Comparison of ENCODE assay signal across 15 cellular contexts in the genomic region with DNA sequence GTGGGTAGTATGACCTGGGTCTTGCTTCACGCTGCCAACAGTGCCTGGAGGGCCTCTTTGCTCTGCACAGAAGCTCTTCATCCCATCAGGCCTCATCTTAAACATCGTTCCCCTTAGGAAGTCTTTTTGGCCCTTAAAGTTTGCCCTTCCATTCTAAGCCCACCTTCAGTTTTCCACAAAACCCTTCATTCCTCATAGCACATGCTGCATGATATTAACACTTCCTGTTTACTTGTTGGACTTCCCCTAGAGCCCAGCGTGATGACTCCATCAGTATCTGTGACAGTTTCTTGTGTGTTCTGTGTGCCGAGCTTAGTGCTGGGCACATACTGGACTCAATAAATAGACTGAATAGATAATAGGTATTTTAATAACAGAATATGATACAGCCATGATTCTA. TPM values are rescaled to one million over a fixed set of nuclear protein-coding genes. Genes with fewer than 3 reads are reported as not detected.
DNase-seq lines count a peak whose midpoint lies in the region; ATAC-seq and TF ChIP-seq lines count a peak whose summit lies in the region.
"Had no signal": no experiment of that assay in that cellular context is flagged by ENCODE, and none has a peak within 500 bp of the region (broad histone marks: within the 10 kb centered on the region; RNA-seq: fewer than 3 reads in every experiment).

No MANE protein-coding gene starts in this region.

- H3K27ac ChIP-seq in BLaER1 treated with 17β-estradiol and CSF1 and Interleukin-3, amounts not matched to agents 10 nM and 100 nM = peak overlapping the region in 6 of 11 experiments; percentile 11 to 69 (median 51); a peak in 10 of 22 replicates
- peak overlapping the region; percentile 96 for H3K27ac ChIP-seq in VCaP
- H3K27ac ChIP-seq in layer of hippocampus (ENCODE audit: low read depth, low read length) = peak overlapping the region; percentile 10
- H3K27ac ChIP-seq in GM23248 = no peak overlapping the region
- H3K27ac ChIP-seq: gastroesophageal sphincter had no signal

- peaks cover 20 to 70% (median 36%) of the 10 kb centered on the region in 10 experiments for H3K4me1 ChIP-seq in BLaER1 treated with 17β-estradiol and CSF1 and Interleukin-3, amounts not matched to agents 10 nM and 100 nM
- H3K4me1 ChIP-seq in GM23248 (ENCODE audit: insufficient read depth) = peaks cover 13% of the 10 kb centered on the region; the same call in 1 of the 2 replicates

- no peaks in the 10 kb centered on the region for H3K79me2 ChIP-seq in GM23248 (ENCODE audit: insufficient read depth)

- WGBS in GM23248 (ENCODE audit: low coverage in 1 of 2, low lambda C conversion rate in 2 of 2, missing lambda C conversion rate in 2 of 2), 2 experiments = 93 to 98% methylated on average over 4 of the region's 4 CpGs

- in situ Hi-C loops in GM23248 (cut with MboI) = no loop called here

- DNase-seq in NK-92 (lab: John Stamatoyannopoulos, UW; ENCODE audit: unreplicated experiment) (no peak), SKM-1 treated with dmso at 0.1 percent for 144 hours (lab: John Stamatoyannopoulos, UW; ENCODE audit: unreplicated experiment) (no peak), GM23248 (no peak)
- DNase-seq: anterior cingulate cortex; effector memory CD4-positive, alpha-beta T cell; GOT3; NCI-H1417 treated with DMSO at 0.1 percent for 48 hours had no signal

- H3F3A ChIP-seq in GM23248 (ENCODE audit: insufficient read depth) = peaks cover 14% of the 10 kb centered on the region; the same call in 1 of the 2 replicates

- no peak overlapping the region for H3K4me3 ChIP-seq in BLaER1 treated with 17β-estradiol and CSF1 and Interleukin-3, amounts not matched to agents 10 nM and 100 nM
- H3K4me3 ChIP-seq in GM08714 (ENCODE audit: low read length) = peak overlapping the region; percentile 80; the same call in 1 of the 2 replicates
- no peak overlapping the region for H3K4me3 ChIP-seq in GM23248
- H3K4me3 ChIP-seq: gastroesophageal sphincter had no signal

- H3K4me2 ChIP-seq in BLaER1 treated with 17β-estradiol and CSF1 and Interleukin-3, amounts not matched to agents 10 nM and 100 nM = peak overlapping the region; percentile 88 to 98 (median 92)
- H3K4me2 ChIP-seq in GM23248 (ENCODE audit: unreplicated experiment) = no peak overlapping the region

- H3K9ac ChIP-seq in BLaER1 treated with 17β-estradiol and CSF1 and Interleukin-3, amounts not matched to agents 10 nM and 100 nM = no peak overlapping the region
- no peak overlapping the region for H3K9ac ChIP-seq in GM23248

- no peaks in the 10 kb centered on the region for H3K9me3 ChIP-seq in BLaER1 treated with 17β-estradiol and CSF1 and Interleukin-3, amounts not matched to agents 10 nM and 100 nM (replicated peaks in 1 of 11)
- H3K9me3 ChIP-seq in GM23248 (ENCODE audit: low read depth) = no peaks in the 10 kb centered on the region
- H3K9me3 ChIP-seq: gastroesophageal sphincter had no signal

- no peak for TF ChIP-seq CTCF in VCaP (conservative IDR thresholded peaks at IDR 0.05)

- H2AFZ ChIP-seq in GM23248 = no peak overlapping the region

- ATAC-seq in GM21390 (IDR thresholded peaks at IDR 0.05; ENCODE audit: unreplicated experiment) = no peak
- ATAC-seq: gastroesophageal sphincter, left lobe of liver had no signal

- H4K20me1 ChIP-seq in BLaER1 treated with 17β-estradiol and CSF1 and Interleukin-3, amounts not matched to agents 10 nM and 100 nM = no peaks in the 10 kb centered on the region
- H4K20me1 ChIP-seq in GM23248 (ENCODE audit: insufficient read depth) = no peaks in the 10 kb centered on the region

- no peaks in the 10 kb centered on the region for H3K27me3 ChIP-seq in BLaER1 treated with 17β-estradiol and CSF1 and Interleukin-3, amounts not matched to agents 10 nM and 100 nM
- H3K27me3 ChIP-seq in layer of hippocampus (ENCODE audit: control insufficient read depth, insufficient read depth, low read length) = no peaks in the 10 kb centered on the region
- no peaks in the 10 kb centered on the region for H3K27me3 ChIP-seq in GM23248 (replicated peaks; ENCODE audit: insufficient read depth)
- H3K27me3 ChIP-seq: gastroesophageal sphincter had no signal

- H3K9me2 ChIP-seq in GM23248 (ENCODE audit: insufficient read depth) = no peaks in the 10 kb centered on the region

- H3K36me3 ChIP-seq in BLaER1 treated with 17β-estradiol and CSF1 and Interleukin-3, amounts not matched to agents 10 nM and 100 nM = peaks cover 0 to 6% (median 0%) of the 10 kb centered on the region in 11 experiments; a peak in 3 of 22 replicates
- no peaks in the 10 kb centered on the region for H3K36me3 ChIP-seq in GM23248 (ENCODE audit: low read depth)
- H3K36me3 ChIP-seq: gastroesophageal sphincter had no signal

RNA-seq across cellular contexts. Expression of a gene that starts 2.2 kb away (rescaled TPM):
- 1.8 and 3.4 TPM in 2 replicates for total RNA-seq in GM23248 (2014; rRNA removed; shearing (Covaris generic))
- polyA plus RNA-seq in GM23248 (2016; fragmentation: Nextera tagmentation; extraction: Ambion mirVana) = 15.0 and 15.4 TPM in 2 replicates

RNA-seq across cellular contexts. Expression of a gene that starts 23.1 kb away (rescaled TPM):
- 0.63 and 1.7 TPM in 2 replicates for total RNA-seq in GM23248 (2014; rRNA removed; shearing (Covaris generic))
- polyA plus RNA-seq in GM23248 (2016; fragmentation: Nextera tagmentation; extraction: Ambion mirVana) = 0.94 and 0.95 TPM in 2 replicates
- total RNA-seq: gastroesophageal sphincter, left lobe of liver, osteocyte had no signal

RNA-seq across cellular contexts. Expression of a gene that starts 42.2 kb away (rescaled TPM):
- 0.13 and 0.32 TPM in 2 replicates for total RNA-seq in GM23248 (2014; rRNA removed; shearing (Covaris generic))
- 0.06 and 0.09 TPM in 2 replicates for polyA plus RNA-seq in GM23248 (2016; fragmentation: Nextera tagmentation; extraction: Ambion mirVana)
